ENCODE assay signal across 1 cellular context in the genomic region with DNA sequence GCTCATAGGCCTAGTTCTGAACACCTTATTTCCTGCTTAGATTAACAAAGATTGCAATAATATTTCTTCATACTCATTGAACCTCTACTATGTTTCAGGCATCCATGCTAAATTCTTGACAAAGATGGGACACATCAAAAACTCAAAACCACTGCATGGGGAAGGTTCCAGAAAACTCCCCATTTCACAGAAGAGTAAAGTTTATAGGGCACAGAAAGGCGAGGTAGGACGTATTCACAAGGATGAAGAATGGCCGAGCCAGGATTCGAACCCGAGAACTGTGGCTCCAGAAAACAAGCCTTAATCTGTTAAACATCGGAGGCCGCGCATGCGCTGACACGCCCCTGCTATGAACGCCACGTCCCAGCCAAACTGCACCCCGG.
TF ChIP-seq lines count a peak whose summit lies in the region.

No MANE protein-coding gene starts in this region.

TF ChIP-seq in WTC11, 78 proteins besides CTCF, POLR2A, EP300 and RAD21 (continued from another document):
- no peak for TF ChIP-seq ATF6 (CRISPR knock-in tag; IDR thresholded peaks at IDR 0.05)
- no peak for TF ChIP-seq CREB1 (CRISPR knock-in tag; IDR thresholded peaks at IDR 0.05)
- TF ChIP-seq MYBL2 (CRISPR knock-in tag; IDR thresholded peaks at IDR 0.05): no peak
- no peak for TF ChIP-seq ZNF423 (CRISPR knock-in tag; IDR thresholded peaks at IDR 0.05)
- TF ChIP-seq, protein P1, sequence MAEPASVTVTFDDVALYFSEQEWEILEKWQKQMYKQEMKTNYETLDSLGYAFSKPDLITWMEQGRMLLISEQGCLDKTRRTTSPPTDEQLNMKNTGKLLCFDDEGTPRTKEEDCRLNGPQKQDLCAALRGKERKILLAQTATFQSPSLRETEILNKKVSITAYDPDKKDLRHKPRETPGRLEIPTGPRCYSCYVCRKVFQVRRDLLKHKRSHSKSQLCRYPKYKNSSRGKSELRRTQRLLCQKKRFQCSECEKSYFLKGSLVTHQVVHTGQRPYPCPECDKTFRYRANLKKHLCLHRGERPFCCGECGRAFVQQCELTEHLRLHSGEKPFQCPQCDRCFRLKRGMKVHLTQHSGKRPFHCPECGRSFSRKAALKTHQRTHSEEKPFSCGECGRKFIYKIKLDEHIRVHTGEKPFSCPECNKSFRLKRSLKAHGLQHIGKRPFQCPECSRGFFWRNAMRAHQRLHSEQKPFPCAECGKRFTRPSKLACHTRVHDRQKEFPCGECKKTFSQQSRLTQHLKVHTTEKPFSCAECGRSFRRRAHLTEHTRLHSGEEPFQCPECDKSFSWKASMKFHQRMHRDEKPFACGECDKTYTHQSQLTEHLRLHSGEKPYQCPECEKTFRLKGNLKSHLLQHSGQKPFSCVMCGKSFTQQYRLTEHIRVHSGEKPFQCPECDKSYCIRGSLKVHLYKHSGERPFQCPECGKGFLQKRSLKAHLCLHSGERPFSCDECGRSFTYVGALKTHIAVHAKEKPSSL (CRISPR knock-in tag; conservative IDR thresholded peaks at IDR 0.05): no peak
- no peak for TF ChIP-seq ZNF416 (CRISPR knock-in tag; IDR thresholded peaks at IDR 0.05)
- TF ChIP-seq, protein P2, sequence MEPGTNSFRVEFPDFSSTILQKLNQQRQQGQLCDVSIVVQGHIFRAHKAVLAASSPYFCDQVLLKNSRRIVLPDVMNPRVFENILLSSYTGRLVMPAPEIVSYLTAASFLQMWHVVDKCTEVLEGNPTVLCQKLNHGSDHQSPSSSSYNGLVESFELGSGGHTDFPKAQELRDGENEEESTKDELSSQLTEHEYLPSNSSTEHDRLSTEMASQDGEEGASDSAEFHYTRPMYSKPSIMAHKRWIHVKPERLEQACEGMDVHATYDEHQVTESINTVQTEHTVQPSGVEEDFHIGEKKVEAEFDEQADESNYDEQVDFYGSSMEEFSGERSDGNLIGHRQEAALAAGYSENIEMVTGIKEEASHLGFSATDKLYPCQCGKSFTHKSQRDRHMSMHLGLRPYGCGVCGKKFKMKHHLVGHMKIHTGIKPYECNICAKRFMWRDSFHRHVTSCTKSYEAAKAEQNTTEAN (CRISPR knock-in tag; IDR thresholded peaks at IDR 0.05): no peak
